1 cellular context compared by ENCODE assay signal in genomic region chr13:33867472-33867871, GRCh38.
TF ChIP-seq lines count a peak whose summit lies in the region.

No MANE protein-coding gene starts in this region.

TF ChIP-seq in H1, 55 proteins besides CTCF, POLR2A, EP300 and RAD21:
- no peak for TF ChIP-seq SRF (IDR thresholded peaks at IDR 0.05; ENCODE audit: low read depth, low read length)
- no peak for TF ChIP-seq HDAC6 (IDR thresholded peaks at IDR 0.05; ENCODE audit: low read depth, low read length)
- TF ChIP-seq CEBPB (IDR thresholded peaks at IDR 0.05; ENCODE audit: low read depth, low read length): no peak
- no peak for TF ChIP-seq ASH2L (IDR thresholded peaks at IDR 0.05; ENCODE audit: low read length)
- no peak for TF ChIP-seq CHD2 (IDR thresholded peaks at IDR 0.05; ENCODE audit: low read length)
- TF ChIP-seq BCL11A (IDR thresholded peaks at IDR 0.05; ENCODE audit: low read depth in 2 of 2, low read length in 2 of 2): no peak
- TF ChIP-seq SP4 (IDR thresholded peaks at IDR 0.05; ENCODE audit: low read length): no peak
- no peak for TF ChIP-seq BRCA1 (IDR thresholded peaks at IDR 0.05; ENCODE audit: low read depth, low read length)
- no peak for TF ChIP-seq RNF2 (IDR thresholded peaks at IDR 0.05; ENCODE audit: borderline replicate concordance, low read depth, low read length, missing control alignments, poor library complexity, severe bottlenecking)
- TF ChIP-seq BACH1 (IDR thresholded peaks at IDR 0.05; ENCODE audit: low read length): no peak
- no peak for TF ChIP-seq HDAC2 (IDR thresholded peaks at IDR 0.05; ENCODE audit: borderline replicate concordance in 1 of 2, low read depth in 2 of 2, low read length in 2 of 2)
- TF ChIP-seq SAP30 (IDR thresholded peaks at IDR 0.05; ENCODE audit: insufficient read depth, insufficient replicate concordance, low read length): no peak
- no peak for TF ChIP-seq TEAD4 (IDR thresholded peaks at IDR 0.05; ENCODE audit: low read depth, low read length)
- TF ChIP-seq EZH2 (IDR thresholded peaks at IDR 0.05; ENCODE audit: low read depth, low read length, severe bottlenecking): no peak
